ENCODE assay signal across 15 cellular contexts in genomic region chr5:52875827-52876226, GRCh38.
DNase-seq lines count a peak whose midpoint lies in the region; ATAC-seq and TF ChIP-seq lines count a peak whose summit lies in the region.
"Had no signal": no experiment of that assay in that cellular context is flagged by ENCODE, and none has a peak within 500 bp of the region (broad histone marks: within the 10 kb centered on the region; RNA-seq: fewer than 3 reads in every experiment).

No MANE protein-coding gene starts in this region.

- H3K27me3 ChIP-seq in right lobe of liver (no peaks in the 10 kb centered on the region), thoracic aorta (replicated peaks; ENCODE audit: insufficient read depth) (no peaks in the 10 kb centered on the region)
- H3K27me3 ChIP-seq: MG63 had no signal

- ATAC-seq in right lobe of liver (peak; percentile 23 to 51 (median 35)), thoracic aorta (ENCODE audit: insufficient number of reproducible peaks, low FRiP score, low read depth) (peak; percentile 44)
- ATAC-seq: CD8-positive, alpha-beta T cell had no signal

- peaks cover 0 to under 1% (median 0%) of the 10 kb centered on the region in 4 donors for H3K4me1 ChIP-seq in right lobe of liver
- H3K4me1 ChIP-seq in thoracic aorta (ENCODE audit: control insufficient read depth in 1 of 2, low read depth in 2 of 2), result peaks cover 9 to 15% of the 10 kb centered on the region in 2 donors

- H3K9me3 ChIP-seq in right lobe of liver, result no peaks in the 10 kb centered on the region
- H3K9me3 ChIP-seq in thoracic aorta, result no peaks in the 10 kb centered on the region
- H3K9me3 ChIP-seq: MG63 had no signal

- TF ChIP-seq POLR2A in right lobe of liver (IDR thresholded peaks at IDR 0.05), result no peak

- DNase-seq in amniotic epithelial cell (ENCODE audit: low read depth) (peak; percentile 66), fibroblast of the aortic adventitia (ENCODE audit: low read depth) (peak; percentile 50), right lobe of liver (no peak), thoracic aorta (ENCODE audit: low spot score) (no peak), NCI-H1048 (lab: John Stamatoyannopoulos, UW) (no peak), KG1 (lab: John Stamatoyannopoulos, UW) (no peak), NCI-H345 treated with DMSO at 0.1 percent for 48 hours (lab: John Stamatoyannopoulos, UW; ENCODE audit: unreplicated experiment) (no peak)
- DNase-seq: CD8-positive, alpha-beta T cell; DMS79 treated with DMSO at 0.1 percent for 48 hours; GOT3; KBM-7; MG63; NCI-H2029; NCI-H524; SIG-M5 had no signal

- no peaks in the 10 kb centered on the region for H3K36me3 ChIP-seq in right lobe of liver
- H3K36me3 ChIP-seq in thoracic aorta, result no peaks in the 10 kb centered on the region
- H3K36me3 ChIP-seq: MG63 had no signal

- intact Hi-C loops in right lobe of liver (cut with DNase I), result no loop called here

- peak overlapping the region in 2 of 3 donors; percentile 11 to 43 for H3K27ac ChIP-seq in right lobe of liver
- H3K27ac ChIP-seq in thoracic aorta, result peak overlapping the region in 1 of 2 donors; percentile 9

- H3K4me3 ChIP-seq in fibroblast of the aortic adventitia (ENCODE audit: low read depth, low read length) (no peak overlapping the region), right lobe of liver (no peak overlapping the region), thoracic aorta (no peak overlapping the region)
- H3K4me3 ChIP-seq: MG63 had no signal

- WGBS in right lobe of liver (ENCODE audit: insufficient coverage, low coverage, low lambda C conversion rate, missing lambda C conversion rate), result 69% methylated on average over 3 of the region's 3 CpGs

- TF ChIP-seq CTCF in fibroblast of the aortic adventitia (IDR thresholded peaks at IDR 0.05; ENCODE audit: insufficient read depth, low read length), result no peak
- TF ChIP-seq CTCF in right lobe of liver (IDR thresholded peaks at IDR 0.05), result no peak
- TF ChIP-seq CTCF in thoracic aorta (IDR thresholded peaks at IDR 0.05), result no peak

Comparison
In these comparisons a context has a peak if more than half of its experiments do, and no peak if none do; other contexts are left out.
1. DNase-seq: peak in amniotic epithelial cell (single experiment) and fibroblast of the aortic adventitia (single experiment); none in right lobe of liver (0 of 3), thoracic aorta (single experiment), NCI-H1048 (single experiment), KG1 (single experiment) and NCI-H345 treated with DMSO at 0.1 percent for 48 hours (single experiment).